1 cellular context compared by ENCODE assay signal in the genomic region with DNA sequence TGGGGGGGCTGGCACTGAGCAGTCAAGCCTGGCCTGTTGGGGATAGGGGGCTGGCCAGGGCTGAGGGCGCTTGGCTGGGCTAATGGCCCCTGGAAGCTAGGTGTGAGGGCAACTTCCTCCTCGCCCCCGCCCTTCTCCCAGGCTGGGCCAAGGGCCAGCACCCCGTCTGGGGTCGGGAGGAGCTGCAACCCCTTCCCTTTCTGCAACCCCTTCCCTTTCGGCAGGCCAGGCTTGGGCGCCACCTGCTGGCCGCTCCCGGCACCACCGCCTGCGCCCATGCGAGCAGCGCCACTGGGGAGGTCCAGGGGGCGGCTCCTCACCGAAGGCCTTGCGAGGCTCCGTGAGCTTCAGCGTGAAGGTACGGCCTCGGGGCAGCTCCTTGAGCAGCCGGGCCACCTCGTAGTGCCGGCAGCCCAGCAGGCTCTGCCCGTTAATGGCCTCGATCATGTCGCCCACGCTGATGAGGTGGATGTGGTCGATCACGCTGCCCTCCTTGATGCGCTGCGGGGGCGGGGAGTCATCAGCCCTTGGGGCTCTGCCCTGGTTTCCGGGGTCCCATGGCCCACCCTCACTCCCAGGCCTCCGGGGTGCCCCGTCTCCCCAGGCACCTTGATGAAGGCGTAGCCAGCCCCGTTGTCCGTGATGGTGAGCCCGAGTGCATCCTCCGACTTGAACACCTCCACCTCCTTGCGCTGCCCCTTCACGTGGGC.
TF ChIP-seq lines count a peak whose summit lies in the region.

No MANE protein-coding gene starts in this region.

TF ChIP-seq in K562, 482 proteins besides CTCF, POLR2A, EP300 and RAD21 (continued from another document and continues in another):
- TF ChIP-seq ZNF609 (CRISPR knock-in tag; IDR thresholded peaks at IDR 0.05; ENCODE audit: borderline replicate concordance) (no peak), EGR1 (conservative IDR thresholded peaks at IDR 0.05) (peak; percentile 80), ATF7 (IDR thresholded peaks at IDR 0.05) (peak; percentile 35; the same call in 1 of the 2 replicates), ARHGAP35 (IDR thresholded peaks at IDR 0.05; ENCODE audit: partially characterized antibody) (no peak), RCOR1 (IDR thresholded peaks at IDR 0.05; ENCODE audit: borderline replicate concordance in 1 of 2, low read depth in 2 of 2, low read length in 2 of 2) (no peak), SRSF9 (IDR thresholded peaks at IDR 0.05; ENCODE audit: borderline replicate concordance, low read depth, low read length) (no peak), SIN3B (IDR thresholded peaks at IDR 0.05; ENCODE audit: low read depth) (no peak), HMBOX1 (IDR thresholded peaks at IDR 0.05) (no peak), ETV5 (CRISPR knock-in tag; IDR thresholded peaks at IDR 0.05; ENCODE audit: low read depth) (no peak), ZNF766 (CRISPR knock-in tag; conservative IDR thresholded peaks at IDR 0.05) (no peak), MTA3 (IDR thresholded peaks at IDR 0.05; ENCODE audit: borderline replicate concordance) (peak; percentile 73; the same call in 1 of the 2 replicates), CEBPB (tag; IDR thresholded peaks at IDR 0.05) (no peak), NRF1 (conservative IDR thresholded peaks at IDR 0.05 in 1 of 2, IDR thresholded peaks at IDR 0.05 in 1 of 2) (peak; percentile 24 to 48; a peak in 2 of 4 replicates), TBP (optimal IDR thresholded peaks at IDR 0.05; ENCODE audit: low read depth, low read length) (no peak), HNRNPH1 (optimal IDR thresholded peaks at IDR 0.05; ENCODE audit: low read depth, low read length) (no peak), ZNF12 (CRISPR knock-in tag; IDR thresholded peaks at IDR 0.05) (no peak), ZBTB5 (IDR thresholded peaks at IDR 0.05) (no peak), NKRF (IDR thresholded peaks at IDR 0.05; ENCODE audit: borderline replicate concordance) (no peak), SPI1 (IDR thresholded peaks at IDR 0.05; ENCODE audit: borderline replicate concordance, low read depth, low read length) (no peak), ZFX (CRISPR knock-in tag; IDR thresholded peaks at IDR 0.05) (0 out of 2 replicates have a peak, but pooled peaks have one; percentile 19), MEF2D (tag; conservative IDR thresholded peaks at IDR 0.05; ENCODE audit: low read depth) (no peak), TFE3 (CRISPR knock-in tag; IDR thresholded peaks at IDR 0.05) (no peak), SMC3 (conservative IDR thresholded peaks at IDR 0.05; ENCODE audit: insufficient read depth, low read depth, low read length) (peak; percentile 75), ZBTB17 (CRISPR knock-in tag; IDR thresholded peaks at IDR 0.05) (no peak), CAMTA2 (CRISPR knock-in tag; conservative IDR thresholded peaks at IDR 0.05) (no peak), CBX3 (IDR thresholded peaks at IDR 0.05; ENCODE audit: borderline replicate concordance in 1 of 2, low read length in 2 of 2) (0 out of 3 replicates have a peak, but pooled peaks of 1 of the 2 experiments have one; percentile 27), RBBP5 (IDR thresholded peaks at IDR 0.05; ENCODE audit: borderline replicate concordance, insufficient read depth, low read length, poor library complexity, severe bottlenecking) (no peak), ETS2 (tag; IDR thresholded peaks at IDR 0.05; ENCODE audit: borderline replicate concordance, poor library complexity, severe bottlenecking) (no peak)
- TF ChIP-seq, protein P1, sequence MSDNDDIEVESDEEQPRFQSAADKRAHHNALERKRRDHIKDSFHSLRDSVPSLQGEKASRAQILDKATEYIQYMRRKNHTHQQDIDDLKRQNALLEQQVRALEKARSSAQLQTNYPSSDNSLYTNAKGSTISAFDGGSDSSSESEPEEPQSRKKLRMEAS (CRISPR knock-in tag; IDR thresholded peaks at IDR 0.05): peak; percentile 28; the same call in 1 of the 2 replicates
- TF ChIP-seq, protein P2, sequence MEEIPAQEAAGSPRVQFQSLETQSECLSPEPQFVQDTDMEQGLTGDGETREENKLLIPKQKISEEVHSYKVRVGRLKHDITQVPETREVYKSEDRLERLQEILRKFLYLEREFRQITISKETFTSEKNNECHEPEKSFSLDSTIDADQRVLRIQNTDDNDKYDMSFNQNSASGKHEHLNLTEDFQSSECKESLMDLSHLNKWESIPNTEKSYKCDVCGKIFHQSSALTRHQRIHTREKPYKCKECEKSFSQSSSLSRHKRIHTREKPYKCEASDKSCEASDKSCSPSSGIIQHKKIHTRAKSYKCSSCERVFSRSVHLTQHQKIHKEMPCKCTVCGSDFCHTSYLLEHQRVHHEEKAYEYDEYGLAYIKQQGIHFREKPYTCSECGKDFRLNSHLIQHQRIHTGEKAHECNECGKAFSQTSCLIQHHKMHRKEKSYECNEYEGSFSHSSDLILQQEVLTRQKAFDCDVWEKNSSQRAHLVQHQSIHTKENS (CRISPR knock-in tag; IDR thresholded peaks at IDR 0.05): no peak
- TF ChIP-seq, protein P3, sequence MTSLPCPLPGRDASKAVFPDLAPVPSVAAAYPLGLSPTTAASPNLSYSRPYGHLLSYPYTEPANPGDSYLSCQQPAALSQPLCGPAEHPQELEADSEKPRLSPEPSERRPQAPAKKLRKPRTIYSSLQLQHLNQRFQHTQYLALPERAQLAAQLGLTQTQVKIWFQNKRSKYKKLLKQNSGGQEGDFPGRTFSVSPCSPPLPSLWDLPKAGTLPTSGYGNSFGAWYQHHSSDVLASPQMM (CRISPR knock-in tag; IDR thresholded peaks at IDR 0.05): no peak
- TF ChIP-seq, protein P4, sequence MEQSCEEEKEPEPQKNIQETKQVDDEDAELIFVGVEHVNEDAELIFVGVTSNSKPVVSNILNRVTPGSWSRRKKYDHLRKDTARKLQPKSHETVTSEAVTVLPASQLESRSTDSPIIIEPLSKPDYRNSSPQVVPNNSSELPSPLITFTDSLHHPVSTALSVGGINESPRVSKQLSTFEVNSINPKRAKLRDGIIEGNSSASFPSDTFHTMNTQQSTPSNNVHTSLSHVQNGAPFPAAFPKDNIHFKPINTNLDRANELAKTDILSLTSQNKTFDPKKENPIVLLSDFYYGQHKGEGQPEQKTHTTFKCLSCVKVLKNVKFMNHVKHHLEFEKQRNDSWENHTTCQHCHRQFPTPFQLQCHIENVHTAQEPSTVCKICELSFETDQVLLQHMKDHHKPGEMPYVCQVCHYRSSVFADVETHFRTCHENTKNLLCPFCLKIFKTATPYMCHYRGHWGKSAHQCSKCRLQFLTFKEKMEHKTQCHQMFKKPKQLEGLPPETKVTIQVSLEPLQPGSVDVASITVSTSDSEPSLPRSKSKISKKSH (CRISPR knock-in tag; IDR thresholded peaks at IDR 0.05): no peak
- TF ChIP-seq, protein P5, sequence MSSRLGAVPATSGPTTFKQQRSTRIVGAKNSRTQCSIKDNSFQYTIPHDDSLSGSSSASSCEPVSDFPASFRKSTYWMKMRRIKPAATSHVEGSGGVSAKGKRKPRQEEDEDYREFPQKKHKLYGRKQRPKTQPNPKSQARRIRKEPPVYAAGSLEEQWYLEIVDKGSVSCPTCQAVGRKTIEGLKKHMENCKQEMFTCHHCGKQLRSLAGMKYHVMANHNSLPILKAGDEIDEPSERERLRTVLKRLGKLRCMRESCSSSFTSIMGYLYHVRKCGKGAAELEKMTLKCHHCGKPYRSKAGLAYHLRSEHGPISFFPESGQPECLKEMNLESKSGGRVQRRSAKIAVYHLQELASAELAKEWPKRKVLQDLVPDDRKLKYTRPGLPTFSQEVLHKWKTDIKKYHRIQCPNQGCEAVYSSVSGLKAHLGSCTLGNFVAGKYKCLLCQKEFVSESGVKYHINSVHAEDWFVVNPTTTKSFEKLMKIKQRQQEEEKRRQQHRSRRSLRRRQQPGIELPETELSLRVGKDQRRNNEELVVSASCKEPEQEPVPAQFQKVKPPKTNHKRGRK (tag; IDR thresholded peaks at IDR 0.05): no peak
